1 cellular context compared by ENCODE assay signal in genomic region chr6:24720131-24720603, GRCh38.
TF ChIP-seq lines count a peak whose summit lies in the region.

No MANE protein-coding gene starts in this region.

TF ChIP-seq in H1, 55 proteins besides CTCF, POLR2A, EP300 and RAD21 (continued from another document):
- TF ChIP-seq USF2 (IDR thresholded peaks at IDR 0.05; ENCODE audit: low read length) = no peak
- no peak for TF ChIP-seq HDAC6 (IDR thresholded peaks at IDR 0.05; ENCODE audit: low read depth, low read length)
- TF ChIP-seq TEAD4 (IDR thresholded peaks at IDR 0.05; ENCODE audit: low read depth, low read length) = no peak
- TF ChIP-seq ATF3 (IDR thresholded peaks at IDR 0.05; ENCODE audit: insufficient read depth, low read depth, low read length) = no peak
- no peak for TF ChIP-seq CREB1 (IDR thresholded peaks at IDR 0.05)
- TF ChIP-seq SRF (IDR thresholded peaks at IDR 0.05; ENCODE audit: low read depth, low read length) = no peak
- TF ChIP-seq EZH2 (IDR thresholded peaks at IDR 0.05; ENCODE audit: low read depth, low read length, severe bottlenecking) = no peak
- TF ChIP-seq ASH2L (IDR thresholded peaks at IDR 0.05; ENCODE audit: low read length) = no peak
